Comparison of ENCODE assay signal across 8 cellular contexts in the genomic region with DNA sequence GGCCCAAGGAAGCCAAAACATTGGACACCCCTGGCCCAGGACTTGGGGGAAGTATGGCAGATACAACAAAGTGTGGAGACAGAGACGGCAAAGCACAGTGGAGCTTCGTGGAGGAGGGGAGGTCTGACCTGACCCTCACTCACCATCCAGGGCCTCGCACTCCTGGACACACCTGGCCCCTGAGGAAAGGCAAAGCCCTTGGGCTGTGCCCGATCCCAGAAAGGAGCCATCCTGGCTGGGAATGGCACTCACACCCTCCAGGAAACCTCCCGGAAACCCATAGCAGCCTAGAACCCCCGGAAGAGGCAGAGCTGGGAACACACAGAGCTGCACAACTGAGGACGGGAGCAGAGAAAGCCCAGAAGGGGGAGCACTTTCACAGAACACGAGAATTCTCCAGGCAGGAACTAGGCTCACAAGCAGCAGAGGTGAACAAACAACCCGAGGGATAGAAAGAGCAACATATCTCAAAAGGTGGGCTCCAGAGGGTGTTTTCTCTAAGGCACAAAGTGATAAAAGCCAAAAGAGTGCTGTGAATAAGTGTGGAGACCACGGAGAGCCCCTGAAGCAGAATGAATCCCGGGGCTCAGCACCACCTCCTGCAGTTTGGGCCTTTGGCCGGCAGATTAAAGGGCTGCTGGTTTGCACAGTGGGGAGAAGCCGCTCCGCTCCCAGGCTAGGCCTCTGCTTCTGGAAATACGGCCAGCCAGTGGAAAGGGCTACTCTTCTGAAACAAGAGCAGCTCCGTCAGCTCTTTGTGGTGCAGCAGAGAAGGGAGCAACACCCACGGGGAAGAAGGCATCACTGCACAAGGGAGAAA.
A peak's percentile ranks its signal among the peaks of the same experiment; 100 is the strongest.
DNase-seq lines count a peak whose midpoint lies in the region; ATAC-seq and TF ChIP-seq lines count a peak whose summit lies in the region.

No MANE protein-coding gene starts in this region.

- no peaks in the 10 kb centered on the region for H3K27me3 Mint-ChIP-seq in activated CD4-positive, alpha-beta T cell treated with anti-CD3 and anti-CD28 coated beads, Interleukin-2, amount 10 ng/mL, durations not matched to agents 24 days and 14 days
- no peaks in the 10 kb centered on the region for H3K27me3 Mint-ChIP-seq in activated T-helper 17 cell treated with anti-CD3 and anti-CD28 coated beads, Interleukin-2, amount 50 U/mL, for 72 hours

- peak; percentile 37 for ATAC-seq in activated T-helper 17 cell treated with anti-CD3 and anti-CD28 coated beads, Interleukin-2, amount 50 U/mL, for 72 hours (replicated peaks)
- no peak for ATAC-seq in HG03280 (IDR thresholded peaks at IDR 0.05; ENCODE audit: unreplicated experiment)
- ATAC-seq in GM21390 (IDR thresholded peaks at IDR 0.05; ENCODE audit: unreplicated experiment), result no peak

- H3K36me3 Mint-ChIP-seq in activated CD4-positive, alpha-beta T cell treated with anti-CD3 and anti-CD28 coated beads, Interleukin-2, amount 10 ng/mL, durations not matched to agents 24 days and 14 days (ENCODE audit: low read depth), result peaks cover 40% of the 10 kb centered on the region
- peaks cover 95% of the 10 kb centered on the region for H3K36me3 Mint-ChIP-seq in activated T-helper 17 cell treated with anti-CD3 and anti-CD28 coated beads, Interleukin-2, amount 50 U/mL, for 72 hours (ENCODE audit: low read depth)

- no peaks in the 10 kb centered on the region for H3K9me3 Mint-ChIP-seq in activated CD4-positive, alpha-beta T cell treated with anti-CD3 and anti-CD28 coated beads, Interleukin-2, amount 10 ng/mL, durations not matched to agents 24 days and 14 days
- H3K9me3 Mint-ChIP-seq in activated T-helper 17 cell treated with anti-CD3 and anti-CD28 coated beads, Interleukin-2, amount 50 U/mL, for 72 hours, result no peaks in the 10 kb centered on the region

- H3K9me3 ChIP-seq in cardiac muscle cell (ENCODE audit: low read depth), result no peaks in the 10 kb centered on the region

- H3K4me3 ChIP-seq in cardiac muscle cell, result no peak overlapping the region

- TF ChIP-seq CTCF in LNCAP (IDR thresholded peaks at IDR 0.05) (peak; percentile 78), cardiac muscle cell (IDR thresholded peaks at IDR 0.05; ENCODE audit: low read depth, low read length) (peak; percentile 73)

- H3K4me1 ChIP-seq in cardiac muscle cell (ENCODE audit: low read depth), result no peaks in the 10 kb centered on the region

- H3K4me3 Mint-ChIP-seq in activated CD4-positive, alpha-beta T cell treated with anti-CD3 and anti-CD28 coated beads, Interleukin-2, amount 10 ng/mL, durations not matched to agents 24 days and 14 days, result no peak overlapping the region
- H3K4me3 Mint-ChIP-seq in activated T-helper 17 cell treated with anti-CD3 and anti-CD28 coated beads, Interleukin-2, amount 50 U/mL, for 72 hours, result no peak overlapping the region

- H3K4me1 Mint-ChIP-seq in activated CD4-positive, alpha-beta T cell treated with anti-CD3 and anti-CD28 coated beads, Interleukin-2, amount 10 ng/mL, durations not matched to agents 24 days and 14 days, result no peaks in the 10 kb centered on the region
- H3K4me1 Mint-ChIP-seq in activated T-helper 17 cell treated with anti-CD3 and anti-CD28 coated beads, Interleukin-2, amount 50 U/mL, for 72 hours, result no peaks in the 10 kb centered on the region

- no peaks in the 10 kb centered on the region for H3K27me3 ChIP-seq in cardiac muscle cell

- intact Hi-C loops in activated CD4-positive, alpha-beta T cell treated with anti-CD3 and anti-CD28 coated beads, Interleukin-2, amount 10 ng/mL, durations not matched to agents 24 days and 14 days (cut with micrococcal nuclease), result loop anchor here (2.0 to 10.0 kb wide), 2 partner anchors 110 to 150 kb away; partner anchors contain the start of gene UBE2R2
- intact Hi-C loops in posterior cingulate gyrus (cut with DNase I), result loop anchor here (10.0 kb wide), 2 partner anchors 110 to 120 kb away; partner anchors contain the start of genes UBAP2 and UBE2R2

- H3K27ac Mint-ChIP-seq in activated CD4-positive, alpha-beta T cell treated with anti-CD3 and anti-CD28 coated beads, Interleukin-2, amount 10 ng/mL, durations not matched to agents 24 days and 14 days, result peak overlapping the region; percentile 35
- H3K27ac Mint-ChIP-seq in activated T-helper 17 cell treated with anti-CD3 and anti-CD28 coated beads, Interleukin-2, amount 50 U/mL, for 72 hours, result peak overlapping the region; percentile 69

- H3K36me3 ChIP-seq in cardiac muscle cell, result peaks cover 52% of the 10 kb centered on the region

- DNase-seq in activated CD4-positive, alpha-beta T cell treated with anti-CD3 and anti-CD28 coated beads, Interleukin-2, amount 10 ng/mL, durations not matched to agents 24 days and 14 days, result peak; percentile 76
- DNase-seq in activated CD4-positive, alpha-beta T cell treated with anti-CD3 and anti-CD28 coated beads for 1 hour, result no peak
- DNase-seq in cardiac muscle cell (ENCODE audit: low read depth in 1 of 2, low spot score in 1 of 2) (peak; percentile 64 to 74), posterior cingulate gyrus (peak in 8 of 10 donors; percentile 31 to 90 (median 62))

- H3K27ac ChIP-seq in cardiac muscle cell, result peak overlapping the region; percentile 60
